ENCODE assay signal across 8 cellular contexts in genomic region chr1:203278087-203278884, GRCh38. TPM values are rescaled to one million over a fixed set of nuclear protein-coding genes. Genes with fewer than 3 reads are reported as not detected.
DNase-seq lines count a peak whose midpoint lies in the region; ATAC-seq and TF ChIP-seq lines count a peak whose summit lies in the region.

No MANE protein-coding gene starts in this region.

- in situ Hi-C loops in HAP-1 (cut with MboI; ENCODE audit: low sequenced_read_pairs) = no loop called here

- H3K4me2 ChIP-seq in fibroblast of lung (ENCODE audit: extremely low read depth, insufficient read depth, low read length) = peak overlapping the region; percentile 85

- H4K20me1 ChIP-seq in fibroblast of lung (ENCODE audit: control insufficient read depth, extremely low read depth, insufficient read depth, low read length) = no peaks in the 10 kb centered on the region

- H3K27me3 Mint-ChIP-seq in naive thymus-derived CD4-positive, alpha-beta T cell = no peaks in the 10 kb centered on the region

- intact Hi-C loops in naive thymus-derived CD4-positive, alpha-beta T cell (cut with micrococcal nuclease) = loop anchor here (1.0 to 10.0 kb wide), 3 partner anchors 9 to 487 kb away; partner anchors contain the start of genes BTG2 (in 1 of the 2) and LAX1 (in 1 of the 2)

- H3K4me1 ChIP-seq in fibroblast of lung (ENCODE audit: control insufficient read depth, extremely low read depth, insufficient read depth, low read length) (peaks cover 7% of the 10 kb centered on the region), HAP-1 (peaks cover 5% of the 10 kb centered on the region)
- peaks cover 4 to 45% of the 10 kb centered on the region in 2 donors for H3K4me1 ChIP-seq in naive thymus-derived CD4-positive, alpha-beta T cell (ENCODE audit: control insufficient read depth in 2 of 2, insufficient read depth in 2 of 2, low read length in 2 of 2)

- H3K27ac Mint-ChIP-seq in naive thymus-derived CD4-positive, alpha-beta T cell = peak overlapping the region; percentile 72 to 98 (median 89)

- TF ChIP-seq CTCF in VCaP (conservative IDR thresholded peaks at IDR 0.05) = no peak
- no peak for TF ChIP-seq CTCF in fibroblast of lung (conservative IDR thresholded peaks at IDR 0.05 in 1 of 2, IDR thresholded peaks at IDR 0.05 in 1 of 2; ENCODE audit: low read depth in 1 of 2, low read length in 2 of 2)

- ATAC-seq in naive thymus-derived CD4-positive, alpha-beta T cell = peak; percentile 55

- no peaks in the 10 kb centered on the region for H3K36me3 Mint-ChIP-seq in naive thymus-derived CD4-positive, alpha-beta T cell

- H3K27me3 ChIP-seq in fibroblast of lung (ENCODE audit: control insufficient read depth, insufficient read depth, low read length) (peaks cover 6% of the 10 kb centered on the region), HAP-1 (ENCODE audit: low read depth) (no peaks in the 10 kb centered on the region)
- no peaks in the 10 kb centered on the region for H3K27me3 ChIP-seq in naive thymus-derived CD4-positive, alpha-beta T cell (ENCODE audit: control insufficient read depth in 2 of 2, insufficient read depth in 2 of 2, low read length in 2 of 2)

- peak overlapping the region; percentile 4 to 37 (median 10) for H3K4me3 ChIP-seq in fibroblast of lung (replicated peaks in 1 of 4; ENCODE audit: control extremely low read depth in 1 of 4, insufficient read depth in 1 of 4, low read depth in 3 of 4, low read length in 4 of 4)
- H3K4me3 ChIP-seq in naive thymus-derived CD4-positive, alpha-beta T cell (ENCODE audit: low read length) = peak overlapping the region; percentile 14
- no peak overlapping the region for H3K4me3 ChIP-seq in HAP-1

- H3K27ac ChIP-seq in VCaP = peak overlapping the region; percentile 57
- H3K27ac ChIP-seq in fibroblast of lung (ENCODE audit: insufficient read depth, low read length) = peak overlapping the region; percentile 31
- H3K27ac ChIP-seq in naive thymus-derived CD4-positive, alpha-beta T cell (ENCODE audit: low read depth, low read length) = peak overlapping the region; percentile 74

- H3K9me3 ChIP-seq in fibroblast of lung (ENCODE audit: control insufficient read depth, insufficient read depth, low read depth, low read length) (no peaks in the 10 kb centered on the region), HAP-1 (no peaks in the 10 kb centered on the region)
- no peaks in the 10 kb centered on the region for H3K9me3 ChIP-seq in naive thymus-derived CD4-positive, alpha-beta T cell (ENCODE audit: control insufficient read depth in 2 of 3, low read length in 3 of 3)

- CTCF ChIA-PET in naive thymus-derived CD4-positive, alpha-beta T cell (lab: Charles Lee) = interaction anchor here (0.5 to 15.6 kb wide), 9 partner anchors 11 to 210 kb away, joined by 3 to 480 read pairs (median 13); partner anchors contain the start of gene BTG2

- peak overlapping the region; percentile 61 for H2AFZ ChIP-seq in fibroblast of lung (ENCODE audit: low read length)

- peaks cover 35 to 78% (median 65%) of the 10 kb centered on the region in 7 donors for H3K4me1 Mint-ChIP-seq in naive thymus-derived CD4-positive, alpha-beta T cell

- H3K9ac ChIP-seq in fibroblast of lung (ENCODE audit: insufficient read depth, low read length) = peak overlapping the region; percentile 46

- H3K79me2 ChIP-seq in fibroblast of lung (ENCODE audit: control insufficient read depth, insufficient read depth, low read length) = no peaks in the 10 kb centered on the region

- no peaks in the 10 kb centered on the region for H3K36me3 ChIP-seq in fibroblast of lung (ENCODE audit: control insufficient read depth, insufficient read depth, low read length)
- H3K36me3 ChIP-seq in naive thymus-derived CD4-positive, alpha-beta T cell (ENCODE audit: control insufficient read depth in 2 of 3, insufficient read depth in 3 of 3, low read length in 3 of 3) = no peaks in the 10 kb centered on the region
- no peaks in the 10 kb centered on the region for H3K36me3 ChIP-seq in HAP-1 (replicated peaks)

- H3K9me3 Mint-ChIP-seq in naive thymus-derived CD4-positive, alpha-beta T cell = no peaks in the 10 kb centered on the region

- peak overlapping the region; percentile 22 to 79 (median 63) for H3K4me3 Mint-ChIP-seq in naive thymus-derived CD4-positive, alpha-beta T cell

- DNase-seq in CD1c-positive myeloid dendritic cell (ENCODE audit: extremely low spot score) = peak; percentile 55
- peak; percentile 12 to 17 for DNase-seq in Kasumi-1 (lab: John Stamatoyannopoulos, UW)
- peak; percentile 79 to 80 for DNase-seq in fibroblast of lung (ENCODE audit: low read depth in 2 of 2)
- DNase-seq in naive thymus-derived CD4-positive, alpha-beta T cell = peak in 6 of 9 donors; percentile 40 to 60 (median 50)
- no peak for DNase-seq in SW 1271 (lab: John Stamatoyannopoulos, UW)
- no peak for DNase-seq in activated effector memory CD4-positive, alpha-beta T cell treated with anti-CD3 and anti-CD28 coated beads, Interleukin-2, amount 50 U/mL, for 16 hours
- no peak for DNase-seq in HAP-1 (ENCODE audit: low spot score in 2 of 2)

- POLR2A ChIA-PET in naive thymus-derived CD4-positive, alpha-beta T cell (lab: Charles Lee) = interaction anchor here (0.9 to 31.3 kb wide), 7 partner anchors 10 to 60 kb away, joined by 3 to 1812 read pairs (median 13); partner anchors contain the start of gene BTG2

RNA-seq across cellular contexts. Expression of gene BTG2, which starts 27.0 kb away (rescaled TPM):
- total RNA-seq in fibroblast of lung = 20.3 and 26.3 TPM in 2 replicates
- 9.8 and 12.2 TPM in 2 replicates for polyA plus RNA-seq in fibroblast of lung
- 6.7 and 9.3 TPM in 2 replicates for polyA plus RNA-seq in fibroblast of lung (2012)
- 4.1 and 9.1 TPM in 2 replicates for polyA minus RNA-seq in fibroblast of lung (ENCODE audit: low replicate concordance)
- 100 to 1,000 TPM; 141 to 654 (median 241) TPM for total RNA-seq in naive thymus-derived CD4-positive, alpha-beta T cell
- 100 to 1,000 TPM; 118 to 211 TPM for polyA plus RNA-seq in naive thymus-derived CD4-positive, alpha-beta T cell

RNA-seq across cellular contexts. Expression of gene CHIT1, which starts 48.8 kb away (rescaled TPM):
- total RNA-seq in fibroblast of lung = not detected in 2 replicates
- not detected in 2 replicates for polyA plus RNA-seq in fibroblast of lung
- polyA plus RNA-seq in fibroblast of lung (2012) = not detected in 2 replicates
- not detected in 2 replicates for polyA minus RNA-seq in fibroblast of lung (ENCODE audit: low replicate concordance)
- 1 to 10 TPM in 4 of 5 experiments, under 1 TPM in 1; 0.76 to 2.2 (median 1.1) TPM for total RNA-seq in naive thymus-derived CD4-positive, alpha-beta T cell
- not detected for polyA plus RNA-seq in naive thymus-derived CD4-positive, alpha-beta T cell

Comparison
In these comparisons a context has a peak if more than half of its experiments do, and no peak if none do; other contexts are left out.
1. DNase-seq: peak in CD1c-positive myeloid dendritic cell (single experiment), Kasumi-1 (2 of 2), fibroblast of lung (2 of 2) and naive thymus-derived CD4-positive, alpha-beta T cell (6 of 9); none in SW 1271 (0 of 2), activated effector memory CD4-positive, alpha-beta T cell treated with anti-CD3 and anti-CD28 coated beads, Interleukin-2, amount 50 U/mL, for 16 hours (single experiment) and HAP-1 (0 of 2).
2. Peak in every context shown above with its lines, with median percentiles within 50 percentile points of each other: H3K27ac ChIP-seq.